Comparison of ENCODE assay signal across 37 cellular contexts in genomic region chr13:102373221-102373620, GRCh38. TPM values are rescaled to one million over a fixed set of nuclear protein-coding genes. Genes with fewer than 3 reads are reported as not detected.
"Had no signal": no experiment of that assay in that cellular context is flagged by ENCODE, and none has a peak within 500 bp of the region (broad histone marks: within the 10 kb centered on the region; RNA-seq: fewer than 3 reads in every experiment).

No MANE protein-coding gene starts in this region.

- H3K27ac ChIP-seq: KMS-11 had no signal

- H3K4me2 ChIP-seq: KMS-11 had no signal

- H3K9ac ChIP-seq: KMS-11 had no signal

- H3K27me3 ChIP-seq: MG63 had no signal

- H3K9me3 ChIP-seq: MG63 had no signal

- H3K4me3 ChIP-seq: MG63 had no signal

- H3K36me3 ChIP-seq: MG63 had no signal

- DNase-seq: Karpas-422, Kasumi-1, KBM-7, KG1, MG63, MM.1S, MV-4-11, NCI-H1048, NCI-H1092, NCI-H1092 treated with DMSO at 0.1 percent for 48 hours, NCI-H1105, NCI-H1105 treated with DMSO at 0.1 percent for 48 hours, NCI-H1417, NCI-H1417 treated with DMSO at 0.1 percent for 48 hours, NCI-H1436, NCI-H1436 treated with DMSO at 0.1 percent for 48 hours, NCI-H146, NCI-H1694, NCI-H1694 treated with DMSO at 0.1 percent for 48 hours, NCI-H187, NCI-H187 treated with DMSO at 0.1 percent for 48 hours, NCI-H1930, NCI-H2029, NCI-H2029 treated with DMSO at 0.1 percent for 48 hours, NCI-H2081, NCI-H2081 treated with DMSO at 0.1 percent for 48 hours, NCI-H2107, NCI-H2171, NCI-H2171 treated with DMSO at 0.1 percent for 48 hours, NCI-H2227 treated with DMSO at 0.1 percent for 48 hours, NCI-H226, NCI-H345, NCI-H446, NCI-H446 treated with DMSO at 0.1 percent for 48 hours, NCI-H510A had no signal

RNA-seq across cellular contexts. Expression of gene FGF14, which starts 28.6 kb away (rescaled TPM):
- total RNA-seq: M059J had no signal
